Comparison of ENCODE assay signal across 15 cellular contexts in genomic region chr18:49721981-49722380, GRCh38.
DNase-seq lines count a peak whose midpoint lies in the region; ATAC-seq and TF ChIP-seq lines count a peak whose summit lies in the region.
"Had no signal": no experiment of that assay in that cellular context is flagged by ENCODE, and none has a peak within 500 bp of the region (broad histone marks: within the 10 kb centered on the region; RNA-seq: fewer than 3 reads in every experiment).

No MANE protein-coding gene starts in this region.

- intact Hi-C loops in mammary epithelial cell (cut with micrococcal nuclease) = no loop called here

- no peaks in the 10 kb centered on the region for H3K27me3 ChIP-seq in mammary epithelial cell (ENCODE audit: insufficient read depth, low read length)
- H3K27me3 ChIP-seq: BE2C had no signal

- dilution Hi-C loops in mammary epithelial cell (cut with HindIII; ENCODE audit: low sequenced_read_pairs) = loop anchor here (5.0 kb wide), 1 partner anchor 95 kb away; no protein-coding TSS in a partner anchor

- no peaks in the 10 kb centered on the region for H3K9me3 ChIP-seq in mammary epithelial cell (replicated peaks; ENCODE audit: insufficient read depth, low read length)
- H3K9me3 ChIP-seq: BE2C had no signal

- in situ Hi-C loops in mammary epithelial cell (cut with MboI; ENCODE audit: low sequenced_read_pairs in 2 of 2) = no loop called here

- H3K36me3 ChIP-seq in mammary epithelial cell (ENCODE audit: insufficient read depth, low read length) = no peaks in the 10 kb centered on the region
- H3K36me3 ChIP-seq: BE2C had no signal

- DNase-seq in amniotic epithelial cell (ENCODE audit: low read depth) = peak; percentile 18
- peak; percentile 68 for DNase-seq in fibroblast of mammary gland (ENCODE audit: low read depth)
- peak; percentile 6 for DNase-seq in mucosa of gallbladder (ENCODE audit: low spot score)
- DNase-seq in AG08395 (ENCODE audit: low spot score) = no peak
- DNase-seq in mammary epithelial cell = no peak
- DNase-seq: BE2C; C1 segment of cervical spinal cord; CD4-positive, CD25-positive, alpha-beta regulatory T cell; CD8-positive, alpha-beta memory T cell; COR-L47; GDM1; HCEC 1CT had no signal

- ATAC-seq in GM19035 (IDR thresholded peaks at IDR 0.05; ENCODE audit: unreplicated experiment) = no peak
- ATAC-seq: GM23338 had no signal

- CTCF ChIA-PET in mammary epithelial cell (lab: Charles Lee; ENCODE audit: low non-redundant PET) = interaction anchor here (0.8 kb wide), 1 partner anchor 37 kb away, joined by 9 read pairs; no protein-coding TSS in a partner anchor

- no peak overlapping the region for H3K4me2 ChIP-seq in mammary epithelial cell (ENCODE audit: insufficient read depth, low read depth, low read length)
- H3K4me2 ChIP-seq: GM23338 had no signal

- no TSS peak for BruUV-seq in mammary epithelial cell (replicated peaks; lab: Mats Ljungman, UMichigan)

- 76% methylated on average over 3 of the region's 3 CpGs for WGBS in mammary epithelial cell (ENCODE audit: low coverage, missing lambda C conversion rate)

- H3K9ac ChIP-seq in mammary epithelial cell (ENCODE audit: insufficient read depth, low read length) = no peak overlapping the region

- no peak overlapping the region for H3K27ac ChIP-seq in mammary epithelial cell (ENCODE audit: insufficient read depth, low read depth, low read length)
- H3K27ac ChIP-seq: HL-60 had no signal

- no peak overlapping the region for H2AFZ ChIP-seq in mammary epithelial cell (ENCODE audit: low read depth, low read length)
- H2AFZ ChIP-seq: GM23338 had no signal

- peaks cover 21% of the 10 kb centered on the region for H3K4me1 ChIP-seq in mammary epithelial cell (ENCODE audit: insufficient read depth, low read length)
- H3K4me1 ChIP-seq: BE2C had no signal

- H3K4me3 ChIP-seq in fibroblast of mammary gland (ENCODE audit: control insufficient read depth, low read depth, low read length) (no peak overlapping the region), mammary epithelial cell (replicated peaks in 1 of 3; ENCODE audit: insufficient read depth in 1 of 3, low read depth in 2 of 3, low read length in 3 of 3) (no peak overlapping the region)
- H3K4me3 ChIP-seq: GM23338 had no signal

- H3K79me2 ChIP-seq in mammary epithelial cell (ENCODE audit: insufficient read depth, low read length) = no peaks in the 10 kb centered on the region

- H4K20me1 ChIP-seq in mammary epithelial cell (ENCODE audit: insufficient read depth, low read length) = no peaks in the 10 kb centered on the region

- TF ChIP-seq CTCF in fibroblast of mammary gland (conservative IDR thresholded peaks at IDR 0.05; ENCODE audit: control insufficient read depth, insufficient read depth, low read depth, low read length) (no peak), mammary epithelial cell (conservative IDR thresholded peaks at IDR 0.05 in 1 of 2, IDR thresholded peaks at IDR 0.05 in 1 of 2; ENCODE audit: extremely low read depth in 1 of 2, insufficient read depth in 1 of 2, low read depth in 1 of 2, low read length in 2 of 2) (no peak)

Comparison
In these comparisons a context has a peak if more than half of its experiments do, and no peak if none do; other contexts are left out.
1. DNase-seq: peak in amniotic epithelial cell (single experiment), fibroblast of mammary gland (single experiment) and mucosa of gallbladder (single experiment); none in AG08395 (single experiment) and mammary epithelial cell (single experiment).